ENCODE assay signal across 19 cellular contexts in the genomic region with DNA sequence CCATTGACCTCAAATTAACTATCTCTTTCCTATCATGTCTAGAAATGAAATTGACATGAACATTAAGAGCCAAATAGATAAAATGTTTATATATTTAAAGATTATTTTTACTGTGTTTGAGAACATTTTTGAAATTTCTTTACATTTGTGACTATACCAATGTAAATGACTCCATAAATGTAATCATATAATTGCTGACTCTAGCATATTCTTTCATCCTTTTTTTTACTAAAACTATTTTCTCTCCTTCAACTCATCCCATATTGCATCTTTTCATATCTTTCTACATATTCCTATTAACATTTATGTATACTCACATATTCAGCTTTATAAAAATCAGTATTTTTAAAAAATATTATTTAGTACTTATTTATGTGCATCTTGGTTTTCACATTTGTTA. TPM values are rescaled to one million over a fixed set of nuclear protein-coding genes. Genes with fewer than 3 reads are reported as not detected.
DNase-seq lines count a peak whose midpoint lies in the region; ATAC-seq, FAIRE-seq and TF ChIP-seq lines count a peak whose summit lies in the region.
"Had no signal": no experiment of that assay in that cellular context is flagged by ENCODE, and none has a peak within 500 bp of the region (broad histone marks: within the 10 kb centered on the region; RNA-seq: fewer than 3 reads in every experiment).

No MANE protein-coding gene starts in this region.

- H3K36me3 ChIP-seq in IMR-90 (ENCODE audit: control insufficient read depth, insufficient read depth, low read length) (peaks cover 2% of the 10 kb centered on the region; the same call in 1 of the 2 replicates), K562 (ENCODE audit: control insufficient read depth, insufficient read depth, low read length) (peaks cover 23% of the 10 kb centered on the region; the same call in 1 of the 3 replicates), small intestine (ENCODE audit: control insufficient read depth in 2 of 2, insufficient read depth in 2 of 2, low read length in 2 of 2) (peaks cover 2 to 3% of the 10 kb centered on the region in 2 donors)

- H2BK15ac ChIP-seq in IMR-90 (ENCODE audit: low read depth, low read length), result no peak overlapping the region

- H3K9me1 ChIP-seq in IMR-90 (ENCODE audit: insufficient read depth, low read length) (no peaks in the 10 kb centered on the region), K562 (ENCODE audit: control insufficient read depth, insufficient read depth, low read length) (no peaks in the 10 kb centered on the region)

- no peaks in the 10 kb centered on the region for H3K4me1 ChIP-seq in IMR-90 (ENCODE audit: control insufficient read depth, insufficient read depth, low read length)
- no peaks in the 10 kb centered on the region for H3K4me1 ChIP-seq in K562 (replicated peaks in 1 of 2; ENCODE audit: control insufficient read depth in 2 of 2, insufficient read depth in 2 of 2, low read length in 2 of 2)
- H3K4me1 ChIP-seq in small intestine (ENCODE audit: control insufficient read depth in 2 of 2, insufficient read depth in 1 of 2, low read depth in 1 of 2, low read length in 1 of 2), result peaks cover 0 to 2% of the 10 kb centered on the region in 2 donors
- H3K4me1 ChIP-seq: Caco-2 had no signal

- dilution Hi-C loops in IMR-90 (cut with HindIII; ENCODE audit: low sequenced_read_pairs, unreplicated experiment), result no loop called here

- no peak overlapping the region for H3K18ac ChIP-seq in IMR-90 (ENCODE audit: low read depth, low read length)

- BruUV-seq in IMR-90 (replicated peaks; lab: Mats Ljungman, UMichigan) (no TSS peak), K562 (replicated peaks; lab: Mats Ljungman, UMichigan) (no TSS peak)

- CTCF ChIA-PET in IMR-90 (lab: Yijun Ruan, JAX) (no interaction called here), K562 (lab: Yijun Ruan, JAX; ENCODE audit: low intra/inter-chr PET ratio) (no interaction called here)

- H3K4me3 ChIP-seq in IMR-90 (ENCODE audit: insufficient read depth, low read depth, low read length), result no peak overlapping the region
- no peak overlapping the region for H3K4me3 ChIP-seq in K562
- no peak overlapping the region for H3K4me3 ChIP-seq in small intestine (ENCODE audit: low read depth in 1 of 2, low read length in 2 of 2)

- H3K4me2 ChIP-seq in IMR-90 (ENCODE audit: low read depth, low read length), result no peak overlapping the region
- H3K4me2 ChIP-seq in K562 (ENCODE audit: insufficient read depth, low read length), result no peak overlapping the region

- H4K8ac ChIP-seq in IMR-90 (ENCODE audit: low read depth in 2 of 2, low read length in 2 of 2), result no peak overlapping the region

- H2AK5ac ChIP-seq in IMR-90 (ENCODE audit: low read depth, low read length), result no peak overlapping the region

- DNase-seq in IMR-90 (no peak), K562 (ENCODE audit: extremely low read depth in 1 of 4, low spot score in 3 of 4) (no peak), small intestine (no peak), cortex of kidney (lab: John Stamatoyannopoulos, UW) (no peak), DMS153 treated with DMSO at 0.1 percent for 48 hours (lab: John Stamatoyannopoulos, UW; ENCODE audit: unreplicated experiment) (no peak)
- no peak for DNase-seq in stimulated activated naive CD8-positive, alpha-beta T cell treated with anti-CD3 and anti-CD28 coated beads, Interleukin-15, Interleukin-2, amounts not matched to agents 100 U/mL and 50 U/mL, for 24 hours
- DNase-seq: 8988T; AML-193; Caco-2; CD4-positive, alpha-beta T cell; DMS79; GF-D8; GOT3; H7; HFFc6 had no signal

- no peak overlapping the region for H2AK9ac ChIP-seq in IMR-90 (replicated peaks; ENCODE audit: low read depth, low read length, poor library complexity)

- no peak overlapping the region for H3K56ac ChIP-seq in IMR-90 (ENCODE audit: extremely low read depth, insufficient read depth, low read length)

- H3K79me2 ChIP-seq in K562 (ENCODE audit: control insufficient read depth, insufficient read depth, low read length), result no peaks in the 10 kb centered on the region

- no peak overlapping the region for H2BK120ac ChIP-seq in IMR-90 (ENCODE audit: low read depth, low read length)

- in situ Hi-C loops in IMR-90 (cut with MboI; ENCODE audit: low sequenced_read_pairs), result no loop called here
- in situ Hi-C loops in K562 (cut with MboI), result no loop called here

- H3K23ac ChIP-seq in IMR-90 (ENCODE audit: low read depth, low read length), result no peak overlapping the region

- H3K9me3 ChIP-seq in IMR-90 (ENCODE audit: control insufficient read depth, insufficient read depth, low read length) (no peaks in the 10 kb centered on the region), K562 (replicated peaks; ENCODE audit: control insufficient read depth, insufficient read depth, low read depth, low read length) (no peaks in the 10 kb centered on the region), small intestine (ENCODE audit: control insufficient read depth, low read depth) (no peaks in the 10 kb centered on the region)
- H3K9me3 ChIP-seq: Caco-2 had no signal

- H3K9ac ChIP-seq in IMR-90 (ENCODE audit: low read depth, low read length) (no peak overlapping the region), K562 (ENCODE audit: insufficient read depth in 1 of 2, low read depth in 2 of 2, low read length in 2 of 2) (no peak overlapping the region)

- no peak overlapping the region for H3K14ac ChIP-seq in IMR-90 (replicated peaks; ENCODE audit: low read depth, low read length)

- H3K27ac ChIP-seq in IMR-90 (ENCODE audit: insufficient read depth, low read length) (no peak overlapping the region), K562 (ENCODE audit: extremely low read depth, low read depth, low read length) (no peak overlapping the region), small intestine (ENCODE audit: low read depth in 1 of 2, low read length in 1 of 2) (no peak overlapping the region)
- H3K27ac ChIP-seq: C4-2B had no signal

- H2BK20ac ChIP-seq in IMR-90 (ENCODE audit: low read depth, low read length), result no peak overlapping the region

- no peaks in the 10 kb centered on the region for H3K79me1 ChIP-seq in IMR-90 (ENCODE audit: low read depth in 1 of 2, low read length in 2 of 2)

- no peak overlapping the region for H3K4ac ChIP-seq in IMR-90 (ENCODE audit: low read depth, low read length)

- no peak for ATAC-seq in IMR-90 (ENCODE audit: low read depth)
- ATAC-seq in K562, result no peak
- ATAC-seq in stimulated activated naive CD8-positive, alpha-beta T cell treated with anti-CD3 and anti-CD28 coated beads, Interleukin-15, Interleukin-2, amounts not matched to agents 100 U/mL and 50 U/mL, for 24 hours, result no peak
- ATAC-seq: HCT116 had no signal

- no peak overlapping the region for H2AFZ ChIP-seq in IMR-90 (replicated peaks; ENCODE audit: low read length, poor library complexity)
- no peak overlapping the region for H2AFZ ChIP-seq in K562 (ENCODE audit: low read depth, low read length)

- TF ChIP-seq POLR2A in IMR-90 (IDR thresholded peaks at IDR 0.05; ENCODE audit: low read depth, low read length) (no peak), K562 (conservative IDR thresholded peaks at IDR 0.05) (no peak)

- intact Hi-C loops in IMR-90 (cut with micrococcal nuclease) (no loop called here), K562 (cut with micrococcal nuclease) (no loop called here)

- FAIRE-seq in A204.1 (lab: Jason Lieb, UNC) (peak; percentile 37), K562 (lab: Jason Lieb, UNC) (no peak), small intestine (lab: Jason Lieb, UNC) (peak; percentile 33)
- FAIRE-seq: D721Med had no signal

- no peaks in the 10 kb centered on the region for H4K20me1 ChIP-seq in IMR-90 (ENCODE audit: insufficient read depth, low read length)
- H4K20me1 ChIP-seq in K562 (replicated peaks; ENCODE audit: control insufficient read depth, insufficient read depth, low read length), result no peaks in the 10 kb centered on the region

- POLR2A ChIA-PET in IMR-90 (lab: Charles Lee; ENCODE audit: unreplicated experiment) (no interaction called here), K562 (lab: Yijun Ruan, JAX) (no interaction called here)

- no peaks in the 10 kb centered on the region for H3K27me3 ChIP-seq in IMR-90 (ENCODE audit: control insufficient read depth, insufficient read depth, low read length)
- no peaks in the 10 kb centered on the region for H3K27me3 ChIP-seq in K562 (ENCODE audit: control insufficient read depth in 2 of 2, insufficient read depth in 2 of 2, low read length in 2 of 2)
- H3K27me3 ChIP-seq in small intestine (ENCODE audit: control insufficient read depth in 2 of 2, insufficient read depth in 2 of 2, low read length in 2 of 2), result no peaks in the 10 kb centered on the region

- no peak for TF ChIP-seq CTCF in IMR-90 (conservative IDR thresholded peaks at IDR 0.05; ENCODE audit: low read depth, low read length)
- TF ChIP-seq CTCF in K562 (IDR thresholded peaks at IDR 0.05 in 2 of 3, conservative IDR thresholded peaks at IDR 0.05 in 1 of 3; ENCODE audit: insufficient read depth in 2 of 3, low read depth in 1 of 3, low read length in 3 of 3), result no peak

- no peak overlapping the region for H4K91ac ChIP-seq in IMR-90 (ENCODE audit: insufficient read depth, low read depth, low read length)

- no peak overlapping the region for H4K5ac ChIP-seq in IMR-90 (ENCODE audit: low read depth, low read length)

- TF ChIP-seq EP300 in K562 (IDR thresholded peaks at IDR 0.05; ENCODE audit: low read length), result no peak

- no peak for TF ChIP-seq RAD21 in IMR-90 (IDR thresholded peaks at IDR 0.05; ENCODE audit: low read length)
- no peak for TF ChIP-seq RAD21 in K562 (CRISPR knock-in tag; conservative IDR thresholded peaks at IDR 0.05 in 1 of 2, IDR thresholded peaks at IDR 0.05 in 1 of 2)

- no peak overlapping the region for H2BK5ac ChIP-seq in IMR-90 (ENCODE audit: low read depth, low read length, poor library complexity, severe bottlenecking)

RNA-seq across cellular contexts. Expression of a gene that starts 16.9 kb away (rescaled TPM):
- total RNA-seq in IMR-90 (2012; rRNA removed), result 59.5 and 82.8 TPM in 2 replicates
- polyA plus RNA-seq in IMR-90 (2012; rRNA removed), result 19.4 and 24.7 TPM in 2 replicates
- 6.1 and 8.8 TPM in 2 replicates for polyA plus RNA-seq in IMR-90 (2012; cell fraction: cytosol; rRNA removed)
- polyA plus RNA-seq in IMR-90 (2012; cell fraction: nucleus; rRNA removed; ENCODE audit: low replicate concordance), result 2.2 and 7.9 TPM in 2 replicates
- total RNA-seq in K562 (2011; cell fraction: chromatin; rRNA removed; ENCODE audit: low replicate concordance), result 13.2 and 34.3 TPM in 2 replicates
- total RNA-seq in K562 (2011; cell fraction: nucleolus; rRNA removed), result 13.0 TPM in 2 replicates
- 23.2 and 56.3 TPM in 2 replicates for total RNA-seq in K562 (2011; cell fraction: nucleoplasm; rRNA removed)
- 12.9 and 15.7 TPM in 2 replicates for total RNA-seq in K562 (2014; rRNA removed)
- 25.9 and 30.1 TPM in 2 replicates for total RNA-seq in K562 (2014; rRNA removed; fragmentation: Illumina TruSeq; extraction: Trizol)
- 21.6 and 22.2 TPM in 2 replicates for total RNA-seq in K562 (2015; rRNA removed; fragmentation: Illumina TruSeq; extraction: Trizol)
- 18.7 and 20.7 TPM in 2 replicates for total RNA-seq in K562 (2021)
- polyA plus RNA-seq in K562 (2011; rRNA removed), result 27.4 and 30.4 TPM in 2 replicates
- polyA plus RNA-seq in K562 (2011; cell fraction: cytosol; rRNA removed), result 6.9 and 13.5 TPM in 2 replicates
- polyA plus RNA-seq in K562 (2011; cell fraction: nucleus; rRNA removed), result 7.5 and 12.3 TPM in 2 replicates
- 12.8 and 20.1 TPM in 2 replicates for polyA plus RNA-seq in K562 (2012)
- polyA plus RNA-seq in K562 (2014; fragmentation: Illumina TruSeq; extraction: Trizol), result 15.8 and 20.5 TPM in 2 replicates
- 1 to 10 TPM; 8.6 to 8.9 TPM for polyA plus RNA-seq in K562 (2014; fragmentation: Nextera tagmentation; extraction: Ambion mirVana)
- polyA plus RNA-seq in K562 (2014; rRNA removed), result 10.3 and 13.2 TPM in 2 replicates
- 41.3 and 54.9 TPM in 2 replicates for polyA minus RNA-seq in K562 (2011; rRNA and poly(A)+ RNA removed)
- 23.1 and 29.0 TPM in 2 replicates for polyA minus RNA-seq in K562 (2011; cell fraction: cytosol; rRNA and poly(A)+ RNA removed)
- 12.9 and 22.5 TPM in 2 replicates for polyA minus RNA-seq in K562 (2011; cell fraction: nucleus; rRNA and poly(A)+ RNA removed)
- polyA plus RNA-seq in small intestine, result 10 to 100 TPM; 11.0 to 19.7 (median 11.1) TPM
